In genomic region chr2:175168564-175168945, GRCh38 we compare ENCODE assay signal across 8 cellular contexts. TPM values are rescaled to one million over a fixed set of nuclear protein-coding genes. Genes with fewer than 3 reads are reported as not detected.
DNase-seq lines count a peak whose midpoint lies in the region; ATAC-seq, FAIRE-seq and TF ChIP-seq lines count a peak whose summit lies in the region.

No MANE protein-coding gene starts in this region.

- FAIRE-seq in K562 (lab: Jason Lieb, UNC), result no peak

- H3K79me2 ChIP-seq in K562 (ENCODE audit: control insufficient read depth, insufficient read depth, low read length), result peaks cover 68% of the 10 kb centered on the region

- H3K27ac ChIP-seq in K562 (ENCODE audit: extremely low read depth, low read depth, low read length), result peak overlapping the region; percentile 82
- peak overlapping the region; percentile 95 to 97 for H3K27ac ChIP-seq in mucosa of rectum (ENCODE audit: low read depth in 2 of 2, low read length in 2 of 2)

- peaks cover 10 to 12% of the 10 kb centered on the region in 2 experiments for H3K4me1 ChIP-seq in K562 (replicated peaks in 1 of 2; ENCODE audit: control insufficient read depth in 2 of 2, insufficient read depth in 2 of 2, low read length in 2 of 2)
- peaks cover 4 to 5% of the 10 kb centered on the region in 2 donors for H3K4me1 ChIP-seq in mucosa of rectum (ENCODE audit: control insufficient read depth in 2 of 2, insufficient read depth in 2 of 2, low read length in 2 of 2)

- peak; percentile 87 for TF ChIP-seq POLR2A in K562 (conservative IDR thresholded peaks at IDR 0.05)

- H3K9me1 ChIP-seq in K562 (ENCODE audit: control insufficient read depth, insufficient read depth, low read length), result no peaks in the 10 kb centered on the region

- no peak for TF ChIP-seq EP300 in K562 (IDR thresholded peaks at IDR 0.05; ENCODE audit: low read length)

- BruUV-seq in K562 (replicated peaks; lab: Mats Ljungman, UMichigan), result TSS peak; percentile 85

- TF ChIP-seq CTCF in AG04449 (IDR thresholded peaks at IDR 0.05; ENCODE audit: insufficient read depth, low read length, missing control alignments) (no peak), K562 (IDR thresholded peaks at IDR 0.05 in 2 of 3, conservative IDR thresholded peaks at IDR 0.05 in 1 of 3; ENCODE audit: insufficient read depth in 2 of 3, low read depth in 1 of 3, low read length in 3 of 3) (no peak)

- peak overlapping the region; percentile 88 for H3K4me3 ChIP-seq in AG04449 (ENCODE audit: low read depth, low read length)
- peak overlapping the region; percentile 69 for H3K4me3 ChIP-seq in K562
- peak overlapping the region; percentile 100 for H3K4me3 ChIP-seq in mucosa of rectum (ENCODE audit: low read length in 2 of 2)

- in situ Hi-C loops in K562 (cut with MboI), result loop anchor here (10.0 kb wide), 1 partner anchor 1224 kb away; no protein-coding TSS in a partner anchor

- H3K9ac ChIP-seq in K562 (ENCODE audit: insufficient read depth in 1 of 2, low read depth in 2 of 2, low read length in 2 of 2) (peak overlapping the region; percentile 96 to 99), mucosa of rectum (ENCODE audit: low read depth in 1 of 2, low read length in 2 of 2) (peak overlapping the region; percentile 77 to 89)

- H2AFZ ChIP-seq in K562 (ENCODE audit: low read depth, low read length), result peak overlapping the region; percentile 91

- intact Hi-C loops in K562 (cut with micrococcal nuclease), result loop anchor here (1.0 to 5.0 kb wide), 3 partner anchors 13 to 834 kb away; partner anchors contain the start of genes ATP5MC3 and LNPK

- POLR2A ChIA-PET in AG04449 (lab: Yijun Ruan, JAX), result interaction anchor here (0.6 to 1.1 kb wide), 2 partner anchors 12 to 721 kb away, joined by 3 to 4 read pairs; no protein-coding TSS in a partner anchor
- POLR2A ChIA-PET in K562 (lab: Yijun Ruan, JAX), result interaction anchor here (0.5 to 1.3 kb wide), 11 partner anchors 10 to 911 kb away, joined by 3 to 42 read pairs (median 3); no protein-coding TSS in a partner anchor

- 2% methylated on average over 11 of the region's 11 CpGs for WGBS in K562 (ENCODE audit: insufficient coverage, low coverage, missing lambda C conversion rate)

- ATAC-seq in GM19324 (IDR thresholded peaks at IDR 0.05; ENCODE audit: low FRiP score, unreplicated experiment), result peak; percentile 28
- peak; percentile 21 for ATAC-seq in HG03342 (IDR thresholded peaks at IDR 0.05; ENCODE audit: unreplicated experiment)
- ATAC-seq in K562, result peak; percentile 20
- no peak for ATAC-seq in HG03469 (IDR thresholded peaks at IDR 0.05; ENCODE audit: unreplicated experiment)

- no peak for TF ChIP-seq RAD21 in K562 (CRISPR knock-in tag; conservative IDR thresholded peaks at IDR 0.05 in 1 of 2, IDR thresholded peaks at IDR 0.05 in 1 of 2)

- H3K9me3 ChIP-seq in K562 (replicated peaks; ENCODE audit: control insufficient read depth, insufficient read depth, low read depth, low read length), result peaks cover 3% of the 10 kb centered on the region; the same call in 1 of the 2 replicates
- H3K9me3 ChIP-seq in mucosa of rectum (ENCODE audit: control insufficient read depth in 2 of 2, low read length in 2 of 2), result no peaks in the 10 kb centered on the region

- peak overlapping the region; percentile 86 for H3K4me2 ChIP-seq in K562 (ENCODE audit: insufficient read depth, low read length)

- peaks cover 10% of the 10 kb centered on the region; the same call in 2 of the 3 replicates for H3K36me3 ChIP-seq in K562 (ENCODE audit: control insufficient read depth, insufficient read depth, low read length)
- peaks cover 4 to 9% of the 10 kb centered on the region in 2 donors for H3K36me3 ChIP-seq in mucosa of rectum (ENCODE audit: control insufficient read depth in 2 of 2, insufficient read depth in 2 of 2, low read length in 2 of 2)

- DNase-seq in AG04449 (ENCODE audit: low read depth, low spot score) (no peak), K562 (ENCODE audit: extremely low read depth in 1 of 4, low spot score in 3 of 4) (no peak), NCI-H2081 (lab: John Stamatoyannopoulos, UW) (no peak), NCI-H510A treated with DMSO at 0.1 percent for 48 hours (lab: John Stamatoyannopoulos, UW) (no peak)

- CTCF ChIA-PET in AG04449 (lab: Yijun Ruan, JAX) (interaction anchor here (1.2 kb wide), 1 partner anchor 9 kb away, joined by 3 read pairs; no protein-coding TSS in a partner anchor), K562 (lab: Yijun Ruan, JAX; ENCODE audit: low intra/inter-chr PET ratio) (no interaction called here)

- H4K20me1 ChIP-seq in K562 (replicated peaks; ENCODE audit: control insufficient read depth, insufficient read depth, low read length), result no peaks in the 10 kb centered on the region

- H3K27me3 ChIP-seq in K562 (ENCODE audit: control insufficient read depth in 2 of 2, insufficient read depth in 2 of 2, low read length in 2 of 2), result no peaks in the 10 kb centered on the region
- no peaks in the 10 kb centered on the region for H3K27me3 ChIP-seq in mucosa of rectum (ENCODE audit: control insufficient read depth in 2 of 2, insufficient read depth in 2 of 2, low read length in 2 of 2)

TF ChIP-seq in K562, 482 proteins besides CTCF, POLR2A, EP300 and RAD21 (continues in another document):
- no peak for TF ChIP-seq CBX2 (IDR thresholded peaks at IDR 0.05; ENCODE audit: insufficient read depth, low read length, poor library complexity, severe bottlenecking)
- TF ChIP-seq CBFA2T3 (IDR thresholded peaks at IDR 0.05), result no peak
- 0 out of 4 replicates have a peak, but pooled peaks of 1 of the 2 experiments have one; percentile 18 for TF ChIP-seq SIN3A (IDR thresholded peaks at IDR 0.05; ENCODE audit: borderline replicate concordance in 2 of 2, control insufficient read depth in 1 of 2, low read depth in 2 of 2, low read length in 2 of 2)
- peak; percentile 91 for TF ChIP-seq THAP12 (CRISPR knock-in tag; IDR thresholded peaks at IDR 0.05)
- no peak for TF ChIP-seq HOXB6 (CRISPR knock-in tag; IDR thresholded peaks at IDR 0.05; ENCODE audit: borderline replicate concordance)
- TF ChIP-seq TAF9B (IDR thresholded peaks at IDR 0.05; ENCODE audit: partially characterized antibody), result peak; percentile 5
- no peak for TF ChIP-seq GATAD2A (IDR thresholded peaks at IDR 0.05)
- peak; percentile 49 for TF ChIP-seq TAF7 (tag; IDR thresholded peaks at IDR 0.05)
- TF ChIP-seq RBFOX2 (IDR thresholded peaks at IDR 0.05; ENCODE audit: low read depth, low read length), result no peak
- TF ChIP-seq ZNF583 (CRISPR knock-in tag; IDR thresholded peaks at IDR 0.05), result no peak; the same call in 1 of the 2 replicates

RNA-seq across cellular contexts. Expression of gene ATF2, which starts 0.6 kb away (rescaled TPM):
- 149 and 280 TPM in 2 replicates for total RNA-seq in K562 (2011; cell fraction: chromatin; rRNA removed; ENCODE audit: low replicate concordance)
- 69.7 and 96.6 TPM in 2 replicates for total RNA-seq in K562 (2011; cell fraction: nucleolus; rRNA removed)
- total RNA-seq in K562 (2011; cell fraction: nucleoplasm; rRNA removed), result 106 and 153 TPM in 2 replicates
- total RNA-seq in K562 (2014; rRNA removed) (26.2 and 28.0 TPM in 2 replicates), K562 (2014; rRNA removed; fragmentation: Illumina TruSeq; extraction: Trizol) (60.5 and 65.4 TPM in 2 replicates), K562 (2015; rRNA removed; fragmentation: Illumina TruSeq; extraction: Trizol) (65.6 and 71.6 TPM in 2 replicates), K562 (2021) (45.9 and 52.9 TPM in 2 replicates)
- polyA plus RNA-seq in K562 (2011; rRNA removed) (111 and 113 TPM in 2 replicates), K562 (2014; fragmentation: Illumina TruSeq; extraction: Trizol) (47.0 and 59.0 TPM in 2 replicates), K562 (2014; fragmentation: Nextera tagmentation; extraction: Ambion mirVana) (10 to 100 TPM; 24.2 to 33.3 TPM), K562 (2014; rRNA removed) (30.6 and 32.2 TPM in 2 replicates)
- 63.7 and 80.3 TPM in 2 replicates for polyA plus RNA-seq in K562 (2011; cell fraction: cytosol; rRNA removed)
- 91.0 and 105 TPM in 2 replicates for polyA plus RNA-seq in K562 (2011; cell fraction: nucleus; rRNA removed)
- polyA plus RNA-seq in K562 (2012), result 29.7 and 32.5 TPM in 2 replicates
- 191 and 199 TPM in 2 replicates for polyA minus RNA-seq in K562 (2011; rRNA and poly(A)+ RNA removed)
- polyA minus RNA-seq in K562 (2011; cell fraction: cytosol; rRNA and poly(A)+ RNA removed), result 56.7 and 60.6 TPM in 2 replicates
- polyA minus RNA-seq in K562 (2011; cell fraction: nucleus; rRNA and poly(A)+ RNA removed), result 115 and 192 TPM in 2 replicates

RNA-seq across cellular contexts. Expression of gene ATP5MC3, which starts 13.0 kb away (rescaled TPM):
- total RNA-seq in K562 (2011; cell fraction: chromatin; rRNA removed; ENCODE audit: low replicate concordance), result 119 and 169 TPM in 2 replicates
- total RNA-seq in K562 (2011; cell fraction: nucleolus; rRNA removed), result 177 TPM in 2 replicates
- total RNA-seq in K562 (2011; cell fraction: nucleoplasm; rRNA removed), result 238 and 310 TPM in 2 replicates
- total RNA-seq in K562 (2014; rRNA removed) (423 and 490 TPM in 2 replicates), K562 (2014; rRNA removed; fragmentation: Illumina TruSeq; extraction: Trizol) (861 and 911 TPM in 2 replicates), K562 (2015; rRNA removed; fragmentation: Illumina TruSeq; extraction: Trizol) (903 and 937 TPM in 2 replicates), K562 (2021) (1,012 and 1,047 TPM in 2 replicates)
- polyA plus RNA-seq in K562 (2011; rRNA removed) (1,955 and 2,565 TPM in 2 replicates), K562 (2014; fragmentation: Illumina TruSeq; extraction: Trizol) (739 and 828 TPM in 2 replicates), K562 (2014; fragmentation: Nextera tagmentation; extraction: Ambion mirVana) (1,000 to 10,000 TPM; 1,166 to 1,324 TPM), K562 (2014; rRNA removed) (1,049 and 1,136 TPM in 2 replicates)
- polyA plus RNA-seq in K562 (2011; cell fraction: cytosol; rRNA removed), result 1,526 and 2,318 TPM in 2 replicates
- polyA plus RNA-seq in K562 (2011; cell fraction: nucleus; rRNA removed), result 453 and 732 TPM in 2 replicates
- polyA plus RNA-seq in K562 (2012), result 769 and 1,624 TPM in 2 replicates
- 723 and 830 TPM in 2 replicates for polyA minus RNA-seq in K562 (2011; rRNA and poly(A)+ RNA removed)
- 258 and 278 TPM in 2 replicates for polyA minus RNA-seq in K562 (2011; cell fraction: cytosol; rRNA and poly(A)+ RNA removed)
- 92.5 and 176 TPM in 2 replicates for polyA minus RNA-seq in K562 (2011; cell fraction: nucleus; rRNA and poly(A)+ RNA removed)
